Comparison of ENCODE assay signal across 8 cellular contexts in genomic region chr3:150760431-150761200, GRCh38.
DNase-seq lines count a peak whose midpoint lies in the region; ATAC-seq and TF ChIP-seq lines count a peak whose summit lies in the region.

No MANE protein-coding gene starts in this region.

- no peaks in the 10 kb centered on the region for H3K27me3 Mint-ChIP-seq in nephron (ENCODE audit: low read depth)

- peak; percentile 34 for ATAC-seq in GM21723 (IDR thresholded peaks at IDR 0.05; ENCODE audit: unreplicated experiment)

- DNase-seq in GM12864 (ENCODE audit: low read depth) (no peak), NB4 (ENCODE audit: low read depth) (no peak), cardiac fibroblast (ENCODE audit: low read depth in 2 of 2) (no peak), anterior cingulate cortex (lab: John Stamatoyannopoulos, UW) (no peak), GF-D8 (lab: John Stamatoyannopoulos, UW) (no peak), glomerular visceral epithelial cell (ENCODE audit: extremely low spot score) (no peak)

- H3K9me3 Mint-ChIP-seq in nephron: no peaks in the 10 kb centered on the region

- TF ChIP-seq POLR2A in NB4 (IDR thresholded peaks at IDR 0.05; ENCODE audit: extremely low read depth, insufficient read length): no peak

- H3K27ac Mint-ChIP-seq in nephron: peak overlapping the region in 2 of 3 experiments; percentile 69 to 86

- H3K4me3 ChIP-seq in GM12864 (ENCODE audit: low read depth, low read length): peak overlapping the region; percentile 97
- peak overlapping the region; percentile 68 for H3K4me3 ChIP-seq in NB4 (ENCODE audit: low read depth, low read length)
- H3K4me3 ChIP-seq in cardiac fibroblast (replicated peaks in 1 of 2; ENCODE audit: low read depth in 2 of 2, low read length in 2 of 2): peak overlapping the region; percentile 88 to 94

- H3K4me1 Mint-ChIP-seq in nephron: peaks cover 33% of the 10 kb centered on the region

- peak overlapping the region; percentile 94 to 97 (median 97) for H3K4me3 Mint-ChIP-seq in nephron

- peaks cover 7% of the 10 kb centered on the region for H3K36me3 Mint-ChIP-seq in nephron (ENCODE audit: low read depth)

- TF ChIP-seq CTCF in GM12864 (IDR thresholded peaks at IDR 0.05; ENCODE audit: low read depth, low read length, missing control alignments) (no peak), NB4 (IDR thresholded peaks at IDR 0.05; ENCODE audit: low read depth, low read length) (no peak), cardiac fibroblast (IDR thresholded peaks at IDR 0.05; ENCODE audit: low read depth, low read length) (no peak), nephron (IDR thresholded peaks at IDR 0.05; ENCODE audit: unreplicated experiment in 3 of 3) (no peak)
